ENCODE assay signal across 16 cellular contexts in genomic region chr5:98504488-98504887, GRCh38.
DNase-seq lines count a peak whose midpoint lies in the region; ATAC-seq, FAIRE-seq and TF ChIP-seq lines count a peak whose summit lies in the region.
"Had no signal": no experiment of that assay in that cellular context is flagged by ENCODE, and none has a peak within 500 bp of the region (broad histone marks: within the 10 kb centered on the region; RNA-seq: fewer than 3 reads in every experiment).

No MANE protein-coding gene starts in this region.

- no peaks in the 10 kb centered on the region for H3K79me2 ChIP-seq in HepG2 (ENCODE audit: insufficient read depth, low read length)

- H3K4me2 ChIP-seq in HepG2 (ENCODE audit: low read depth, low read length): no peak overlapping the region
- H3K4me2 ChIP-seq: BLaER1 had no signal

- no peaks in the 10 kb centered on the region for H4K20me1 ChIP-seq in HepG2 (ENCODE audit: insufficient read depth, low read length)
- H4K20me1 ChIP-seq: BLaER1 had no signal

- FAIRE-seq in HepG2 (lab: Jason Lieb, UNC) (no peak), pancreas (lab: Jason Lieb, UNC) (peak; percentile 51)
- FAIRE-seq: G401.6, GM12891, GM19239 had no signal

- H3K4me3 ChIP-seq in HepG2 (replicated peaks in 1 of 3; ENCODE audit: insufficient read depth in 1 of 3, low read depth in 2 of 3, low read length in 3 of 3) (no peak overlapping the region), pancreas (no peak overlapping the region), upper lobe of right lung (no peak overlapping the region), tibial nerve (no peak overlapping the region), thyroid gland (replicated peaks in 1 of 3) (no peak overlapping the region)
- H3K4me3 ChIP-seq: BLaER1, GM23248, HAP-1 had no signal

- peaks cover 10% of the 10 kb centered on the region; the same call in 1 of the 2 replicates for H3K4me1 ChIP-seq in HepG2 (ENCODE audit: insufficient read depth, low read length)
- H3K4me1 ChIP-seq in pancreas: peaks cover 14 to 27% (median 23%) of the 10 kb centered on the region in 3 donors
- H3K4me1 ChIP-seq in upper lobe of right lung: no peaks in the 10 kb centered on the region
- peaks cover 0 to 3% (median 0%) of the 10 kb centered on the region in 4 donors for H3K4me1 ChIP-seq in tibial nerve
- no peaks in the 10 kb centered on the region for H3K4me1 ChIP-seq in thyroid gland
- H3K4me1 ChIP-seq: BLaER1, HAP-1 had no signal

- POLR2A ChIA-PET in HepG2 (lab: Yijun Ruan, JAX): no interaction called here

- H3K27ac ChIP-seq in HepG2 (ENCODE audit: extremely low read length, insufficient read depth, low read length) (no peak overlapping the region), pancreas (peak overlapping the region in 2 of 4 donors; percentile 24 to 42), upper lobe of right lung (no peak overlapping the region), tibial nerve (no peak overlapping the region), thyroid gland (no peak overlapping the region)
- H3K27ac ChIP-seq: 22Rv1, BLaER1, GM23248 had no signal

- TF ChIP-seq POLR2A in HepG2 (IDR thresholded peaks at IDR 0.05; ENCODE audit: insufficient read depth in 1 of 2, low read depth in 2 of 2, low read length in 2 of 2): no peak
- TF ChIP-seq POLR2A in tibial nerve (IDR thresholded peaks at IDR 0.05): no peak
- no peak for TF ChIP-seq POLR2A in thyroid gland (IDR thresholded peaks at IDR 0.05)

- ATAC-seq in HepG2 (peak; percentile 82), pancreas (peak; percentile 92 to 97 (median 96)), upper lobe of right lung (peak; percentile 68)

- DNase-seq in DMS53 (lab: John Stamatoyannopoulos, UW) (peak; percentile 38), DMS53 treated with DMSO at 0.1 percent for 48 hours (lab: John Stamatoyannopoulos, UW; ENCODE audit: unreplicated experiment) (no peak), HepG2 (ENCODE audit: low spot score) (peak; percentile 5), pancreas (peak in 3 of 6 donors; percentile 34 to 54 (median 50)), upper lobe of right lung (no peak), iPS-NIHi11 (ENCODE audit: low spot score) (no peak), tibial nerve (ENCODE audit: low spot score in 2 of 2) (no peak), thyroid gland (no peak)
- DNase-seq: CD4-positive, alpha-beta memory T cell; GM23248 had no signal

- H3K36me3 ChIP-seq in HepG2 (replicated peaks in 1 of 2; ENCODE audit: control insufficient read depth in 1 of 2, insufficient read depth in 2 of 2, low read length in 2 of 2) (no peaks in the 10 kb centered on the region), pancreas (no peaks in the 10 kb centered on the region), upper lobe of right lung (no peaks in the 10 kb centered on the region), tibial nerve (no peaks in the 10 kb centered on the region), thyroid gland (no peaks in the 10 kb centered on the region)
- H3K36me3 ChIP-seq: BLaER1, HAP-1 had no signal

- CTCF ChIA-PET in HepG2 (lab: Yijun Ruan, JAX; ENCODE audit: low intra/inter-chr PET ratio, low total read pairs): no interaction called here

- no peaks in the 10 kb centered on the region for H3K9me3 ChIP-seq in HepG2 (ENCODE audit: low read length)
- no peaks in the 10 kb centered on the region for H3K9me3 ChIP-seq in pancreas
- H3K9me3 ChIP-seq in upper lobe of right lung: no peaks in the 10 kb centered on the region
- no peaks in the 10 kb centered on the region for H3K9me3 ChIP-seq in tibial nerve
- H3K9me3 ChIP-seq in thyroid gland: no peaks in the 10 kb centered on the region
- H3K9me3 ChIP-seq: BLaER1, HAP-1 had no signal

- H3K9ac ChIP-seq in HepG2 (ENCODE audit: insufficient read depth, low read depth, low read length): no peak overlapping the region
- H3K9ac ChIP-seq: BLaER1, GM23248 had no signal

- 0% methylated on average over 2 of the region's 2 CpGs for WGBS in HepG2 (ENCODE audit: low lambda C conversion rate)
- 11 to 20% methylated on average over 2 of the region's 2 CpGs for whole genome bisulfite sequencing in pancreas, 2 donors
- 97 to 99% methylated on average over 2 of the region's 2 CpGs for WGBS in tibial nerve, 2 donors
- WGBS in thyroid gland, 2 donors: 93% methylated on average over 2 of the region's 2 CpGs

- H2AFZ ChIP-seq in HepG2 (ENCODE audit: low read length): no peak overlapping the region
- H2AFZ ChIP-seq: GM23248 had no signal

- no peak for TF ChIP-seq RAD21 in HepG2 (CRISPR knock-in tag; IDR thresholded peaks at IDR 0.05)

- TF ChIP-seq EP300 in HepG2 (IDR thresholded peaks at IDR 0.05; ENCODE audit: low read depth in 2 of 2, low read length in 2 of 2) (no peak), HepG2 (CRISPR knock-in tag; IDR thresholded peaks at IDR 0.05; ENCODE audit: borderline replicate concordance) (no peak), tibial nerve (IDR thresholded peaks at IDR 0.05) (no peak)

- in situ Hi-C loops in HepG2 (cut with HindIII; ENCODE audit: extremely low pct_ligation_motif_present, low pct_unique_long_range_greater_than_20kb): no loop called here

- TF ChIP-seq CTCF in HepG2 (CRISPR knock-in tag; IDR thresholded peaks at IDR 0.05): no peak
- no peak for TF ChIP-seq CTCF in pancreas (IDR thresholded peaks at IDR 0.05)
- TF ChIP-seq CTCF in upper lobe of right lung (IDR thresholded peaks at IDR 0.05): no peak
- TF ChIP-seq CTCF in tibial nerve (IDR thresholded peaks at IDR 0.05): no peak
- TF ChIP-seq CTCF in thyroid gland (IDR thresholded peaks at IDR 0.05): no peak

- intact Hi-C loops in HepG2 (cut with micrococcal nuclease; ENCODE audit: unreplicated experiment) (no loop called here), pancreas (cut with DNase I) (no loop called here), upper lobe of right lung (cut with DNase I) (no loop called here), thyroid gland (cut with DNase I) (no loop called here)

- H3K27me3 ChIP-seq in HepG2 (ENCODE audit: control insufficient read depth in 1 of 2, insufficient read depth in 2 of 2, low read length in 2 of 2) (no peaks in the 10 kb centered on the region), pancreas (no peaks in the 10 kb centered on the region), upper lobe of right lung (no peaks in the 10 kb centered on the region), tibial nerve (no peaks in the 10 kb centered on the region), thyroid gland (no peaks in the 10 kb centered on the region)
- H3K27me3 ChIP-seq: BLaER1 had no signal

- BruUV-seq in HepG2 (replicated peaks; lab: Mats Ljungman, UMichigan): no TSS peak

TF ChIP-seq in HepG2, 621 proteins besides CTCF, POLR2A, EP300 and RAD21 (continues in another document):
- 0 out of 2 replicates have a peak, but pooled peaks have one; percentile 27 for TF ChIP-seq ARID3A (IDR thresholded peaks at IDR 0.05; ENCODE audit: low read depth, low read length)
- TF ChIP-seq HNF1A (IDR thresholded peaks at IDR 0.05; ENCODE audit: low read depth): peak; percentile 49; the same call in 1 of the 2 replicates
- TF ChIP-seq HNF1A (CRISPR knock-in tag; IDR thresholded peaks at IDR 0.05; ENCODE audit: borderline replicate concordance): no peak; the same call in 1 of the 2 replicates
- TF ChIP-seq TCF7 (IDR thresholded peaks at IDR 0.05; ENCODE audit: low read depth): 0 out of 2 replicates have a peak, but pooled peaks have one; percentile 34

Comparison
In these comparisons a context has a peak if more than half of its experiments do, and no peak if none do; other contexts are left out.
1. DNase-seq: peak in DMS53 (single experiment) and HepG2 (single experiment); none in DMS53 treated with DMSO at 0.1 percent for 48 hours (single experiment), upper lobe of right lung (single experiment), iPS-NIHi11 (single experiment), tibial nerve (0 of 2) and thyroid gland (0 of 2).
2. Peak in every context shown above with its lines, with median percentiles within 50 percentile points of each other: ATAC-seq.